In the genomic region with DNA sequence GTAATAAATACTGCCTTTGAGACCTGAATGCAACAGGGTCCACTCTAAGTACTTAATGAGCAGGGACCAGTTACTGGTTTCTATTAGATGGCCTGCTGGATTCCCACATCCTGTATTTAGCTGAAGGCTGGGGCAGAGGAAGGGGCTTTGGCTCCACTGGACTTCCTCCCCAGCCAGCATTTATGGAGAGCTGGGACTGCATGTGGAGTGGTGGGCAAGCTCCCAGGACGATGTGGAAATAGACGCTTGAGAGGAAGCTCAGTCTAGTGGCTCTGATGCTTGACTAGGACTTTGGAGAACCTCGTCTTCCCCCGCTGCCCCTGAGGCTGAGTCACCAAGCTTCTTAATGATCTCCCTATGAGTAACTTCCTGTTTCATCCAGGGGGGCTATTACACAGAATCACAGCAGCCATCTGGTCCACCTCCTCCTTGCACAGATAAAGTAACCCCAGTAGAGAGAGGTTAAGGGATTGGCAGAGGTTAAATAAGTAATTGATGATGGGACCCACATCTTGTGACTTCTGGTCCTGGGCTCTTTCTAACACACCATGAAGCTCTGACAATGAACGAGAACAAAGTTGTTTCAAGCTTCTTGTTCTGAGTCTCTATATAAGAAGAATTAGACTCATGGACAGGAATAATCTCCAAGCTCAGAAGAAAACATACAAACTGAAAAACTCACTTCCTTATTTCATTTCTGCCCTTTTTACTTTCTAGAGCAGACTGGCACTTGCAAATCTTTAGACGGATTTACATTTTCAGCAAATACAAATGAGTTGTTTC, we compare ENCODE assay signal across 1 cellular context.
TF ChIP-seq lines count a peak whose summit lies in the region.

No MANE protein-coding gene starts in this region.

TF ChIP-seq in K562, 482 proteins besides CTCF, POLR2A, EP300 and RAD21 (continued from another document and continues in another):
- TF ChIP-seq, protein P1, sequence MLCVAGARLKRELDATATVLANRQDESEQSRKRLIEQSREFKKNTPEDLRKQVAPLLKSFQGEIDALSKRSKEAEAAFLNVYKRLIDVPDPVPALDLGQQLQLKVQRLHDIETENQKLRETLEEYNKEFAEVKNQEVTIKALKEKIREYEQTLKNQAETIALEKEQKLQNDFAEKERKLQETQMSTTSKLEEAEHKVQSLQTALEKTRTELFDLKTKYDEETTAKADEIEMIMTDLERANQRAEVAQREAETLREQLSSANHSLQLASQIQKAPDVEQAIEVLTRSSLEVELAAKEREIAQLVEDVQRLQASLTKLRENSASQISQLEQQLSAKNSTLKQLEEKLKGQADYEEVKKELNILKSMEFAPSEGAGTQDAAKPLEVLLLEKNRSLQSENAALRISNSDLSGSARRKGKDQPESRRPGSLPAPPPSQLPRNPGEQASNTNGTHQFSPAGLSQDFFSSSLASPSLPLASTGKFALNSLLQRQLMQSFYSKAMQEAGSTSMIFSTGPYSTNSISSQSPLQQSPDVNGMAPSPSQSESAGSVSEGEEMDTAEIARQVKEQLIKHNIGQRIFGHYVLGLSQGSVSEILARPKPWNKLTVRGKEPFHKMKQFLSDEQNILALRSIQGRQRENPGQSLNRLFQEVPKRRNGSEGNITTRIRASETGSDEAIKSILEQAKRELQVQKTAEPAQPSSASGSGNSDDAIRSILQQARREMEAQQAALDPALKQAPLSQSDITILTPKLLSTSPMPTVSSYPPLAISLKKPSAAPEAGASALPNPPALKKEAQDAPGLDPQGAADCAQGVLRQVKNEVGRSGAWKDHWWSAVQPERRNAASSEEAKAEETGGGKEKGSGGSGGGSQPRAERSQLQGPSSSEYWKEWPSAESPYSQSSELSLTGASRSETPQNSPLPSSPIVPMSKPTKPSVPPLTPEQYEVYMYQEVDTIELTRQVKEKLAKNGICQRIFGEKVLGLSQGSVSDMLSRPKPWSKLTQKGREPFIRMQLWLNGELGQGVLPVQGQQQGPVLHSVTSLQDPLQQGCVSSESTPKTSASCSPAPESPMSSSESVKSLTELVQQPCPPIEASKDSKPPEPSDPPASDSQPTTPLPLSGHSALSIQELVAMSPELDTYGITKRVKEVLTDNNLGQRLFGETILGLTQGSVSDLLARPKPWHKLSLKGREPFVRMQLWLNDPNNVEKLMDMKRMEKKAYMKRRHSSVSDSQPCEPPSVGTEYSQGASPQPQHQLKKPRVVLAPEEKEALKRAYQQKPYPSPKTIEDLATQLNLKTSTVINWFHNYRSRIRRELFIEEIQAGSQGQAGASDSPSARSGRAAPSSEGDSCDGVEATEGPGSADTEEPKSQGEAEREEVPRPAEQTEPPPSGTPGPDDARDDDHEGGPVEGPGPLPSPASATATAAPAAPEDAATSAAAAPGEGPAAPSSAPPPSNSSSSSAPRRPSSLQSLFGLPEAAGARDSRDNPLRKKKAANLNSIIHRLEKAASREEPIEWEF (CRISPR knock-in tag; IDR thresholded peaks at IDR 0.05): no peak
- TF ChIP-seq, protein P2, sequence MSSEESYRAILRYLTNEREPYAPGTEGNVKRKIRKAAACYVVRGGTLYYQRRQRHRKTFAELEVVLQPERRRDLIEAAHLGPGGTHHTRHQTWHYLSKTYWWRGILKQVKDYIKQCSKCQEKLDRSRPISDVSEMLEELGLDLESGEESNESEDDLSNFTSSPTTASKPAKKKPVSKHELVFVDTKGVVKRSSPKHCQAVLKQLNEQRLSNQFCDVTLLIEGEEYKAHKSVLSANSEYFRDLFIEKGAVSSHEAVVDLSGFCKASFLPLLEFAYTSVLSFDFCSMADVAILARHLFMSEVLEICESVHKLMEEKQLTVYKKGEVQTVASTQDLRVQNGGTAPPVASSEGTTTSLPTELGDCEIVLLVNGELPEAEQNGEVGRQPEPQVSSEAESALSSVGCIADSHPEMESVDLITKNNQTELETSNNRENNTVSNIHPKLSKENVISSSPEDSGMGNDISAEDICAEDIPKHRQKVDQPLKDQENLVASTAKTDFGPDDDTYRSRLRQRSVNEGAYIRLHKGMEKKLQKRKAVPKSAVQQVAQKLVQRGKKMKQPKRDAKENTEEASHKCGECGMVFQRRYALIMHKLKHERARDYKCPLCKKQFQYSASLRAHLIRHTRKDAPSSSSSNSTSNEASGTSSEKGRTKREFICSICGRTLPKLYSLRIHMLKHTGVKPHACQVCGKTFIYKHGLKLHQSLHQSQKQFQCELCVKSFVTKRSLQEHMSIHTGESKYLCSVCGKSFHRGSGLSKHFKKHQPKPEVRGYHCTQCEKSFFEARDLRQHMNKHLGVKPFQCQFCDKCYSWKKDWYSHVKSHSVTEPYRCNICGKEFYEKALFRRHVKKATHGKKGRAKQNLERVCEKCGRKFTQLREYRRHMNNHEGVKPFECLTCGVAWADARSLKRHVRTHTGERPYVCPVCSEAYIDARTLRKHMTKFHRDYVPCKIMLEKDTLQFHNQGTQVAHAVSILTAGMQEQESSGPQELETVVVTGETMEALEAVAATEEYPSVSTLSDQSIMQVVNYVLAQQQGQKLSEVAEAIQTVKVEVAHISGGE (CRISPR knock-in tag; IDR thresholded peaks at IDR 0.05): no peak
- peak; percentile 34; the same call in 1 of the 2 replicates for TF ChIP-seq NFIC (IDR thresholded peaks at IDR 0.05)
- TF ChIP-seq POLR2H (tag; IDR thresholded peaks at IDR 0.05; ENCODE audit: low read depth): no peak
- TF ChIP-seq, protein P3, sequence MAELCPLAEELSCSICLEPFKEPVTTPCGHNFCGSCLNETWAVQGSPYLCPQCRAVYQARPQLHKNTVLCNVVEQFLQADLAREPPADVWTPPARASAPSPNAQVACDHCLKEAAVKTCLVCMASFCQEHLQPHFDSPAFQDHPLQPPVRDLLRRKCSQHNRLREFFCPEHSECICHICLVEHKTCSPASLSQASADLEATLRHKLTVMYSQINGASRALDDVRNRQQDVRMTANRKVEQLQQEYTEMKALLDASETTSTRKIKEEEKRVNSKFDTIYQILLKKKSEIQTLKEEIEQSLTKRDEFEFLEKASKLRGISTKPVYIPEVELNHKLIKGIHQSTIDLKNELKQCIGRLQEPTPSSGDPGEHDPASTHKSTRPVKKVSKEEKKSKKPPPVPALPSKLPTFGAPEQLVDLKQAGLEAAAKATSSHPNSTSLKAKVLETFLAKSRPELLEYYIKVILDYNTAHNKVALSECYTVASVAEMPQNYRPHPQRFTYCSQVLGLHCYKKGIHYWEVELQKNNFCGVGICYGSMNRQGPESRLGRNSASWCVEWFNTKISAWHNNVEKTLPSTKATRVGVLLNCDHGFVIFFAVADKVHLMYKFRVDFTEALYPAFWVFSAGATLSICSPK (IDR thresholded peaks at IDR 0.05; ENCODE audit: borderline replicate concordance): no peak
- no peak for TF ChIP-seq TAF9B (IDR thresholded peaks at IDR 0.05; ENCODE audit: partially characterized antibody)
- TF ChIP-seq, protein P4, sequence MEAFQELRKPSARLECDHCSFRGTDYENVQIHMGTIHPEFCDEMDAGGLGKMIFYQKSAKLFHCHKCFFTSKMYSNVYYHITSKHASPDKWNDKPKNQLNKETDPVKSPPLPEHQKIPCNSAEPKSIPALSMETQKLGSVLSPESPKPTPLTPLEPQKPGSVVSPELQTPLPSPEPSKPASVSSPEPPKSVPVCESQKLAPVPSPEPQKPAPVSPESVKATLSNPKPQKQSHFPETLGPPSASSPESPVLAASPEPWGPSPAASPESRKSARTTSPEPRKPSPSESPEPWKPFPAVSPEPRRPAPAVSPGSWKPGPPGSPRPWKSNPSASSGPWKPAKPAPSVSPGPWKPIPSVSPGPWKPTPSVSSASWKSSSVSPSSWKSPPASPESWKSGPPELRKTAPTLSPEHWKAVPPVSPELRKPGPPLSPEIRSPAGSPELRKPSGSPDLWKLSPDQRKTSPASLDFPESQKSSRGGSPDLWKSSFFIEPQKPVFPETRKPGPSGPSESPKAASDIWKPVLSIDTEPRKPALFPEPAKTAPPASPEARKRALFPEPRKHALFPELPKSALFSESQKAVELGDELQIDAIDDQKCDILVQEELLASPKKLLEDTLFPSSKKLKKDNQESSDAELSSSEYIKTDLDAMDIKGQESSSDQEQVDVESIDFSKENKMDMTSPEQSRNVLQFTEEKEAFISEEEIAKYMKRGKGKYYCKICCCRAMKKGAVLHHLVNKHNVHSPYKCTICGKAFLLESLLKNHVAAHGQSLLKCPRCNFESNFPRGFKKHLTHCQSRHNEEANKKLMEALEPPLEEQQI (IDR thresholded peaks at IDR 0.05): no peak
- TF ChIP-seq, protein P5, sequence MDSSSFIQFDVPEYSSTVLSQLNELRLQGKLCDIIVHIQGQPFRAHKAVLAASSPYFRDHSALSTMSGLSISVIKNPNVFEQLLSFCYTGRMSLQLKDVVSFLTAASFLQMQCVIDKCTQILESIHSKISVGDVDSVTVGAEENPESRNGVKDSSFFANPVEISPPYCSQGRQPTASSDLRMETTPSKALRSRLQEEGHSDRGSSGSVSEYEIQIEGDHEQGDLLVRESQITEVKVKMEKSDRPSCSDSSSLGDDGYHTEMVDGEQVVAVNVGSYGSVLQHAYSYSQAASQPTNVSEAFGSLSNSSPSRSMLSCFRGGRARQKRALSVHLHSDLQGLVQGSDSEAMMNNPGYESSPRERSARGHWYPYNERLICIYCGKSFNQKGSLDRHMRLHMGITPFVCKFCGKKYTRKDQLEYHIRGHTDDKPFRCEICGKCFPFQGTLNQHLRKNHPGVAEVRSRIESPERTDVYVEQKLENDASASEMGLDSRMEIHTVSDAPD (CRISPR knock-in tag; IDR thresholded peaks at IDR 0.05): no peak
- TF ChIP-seq, protein P6, sequence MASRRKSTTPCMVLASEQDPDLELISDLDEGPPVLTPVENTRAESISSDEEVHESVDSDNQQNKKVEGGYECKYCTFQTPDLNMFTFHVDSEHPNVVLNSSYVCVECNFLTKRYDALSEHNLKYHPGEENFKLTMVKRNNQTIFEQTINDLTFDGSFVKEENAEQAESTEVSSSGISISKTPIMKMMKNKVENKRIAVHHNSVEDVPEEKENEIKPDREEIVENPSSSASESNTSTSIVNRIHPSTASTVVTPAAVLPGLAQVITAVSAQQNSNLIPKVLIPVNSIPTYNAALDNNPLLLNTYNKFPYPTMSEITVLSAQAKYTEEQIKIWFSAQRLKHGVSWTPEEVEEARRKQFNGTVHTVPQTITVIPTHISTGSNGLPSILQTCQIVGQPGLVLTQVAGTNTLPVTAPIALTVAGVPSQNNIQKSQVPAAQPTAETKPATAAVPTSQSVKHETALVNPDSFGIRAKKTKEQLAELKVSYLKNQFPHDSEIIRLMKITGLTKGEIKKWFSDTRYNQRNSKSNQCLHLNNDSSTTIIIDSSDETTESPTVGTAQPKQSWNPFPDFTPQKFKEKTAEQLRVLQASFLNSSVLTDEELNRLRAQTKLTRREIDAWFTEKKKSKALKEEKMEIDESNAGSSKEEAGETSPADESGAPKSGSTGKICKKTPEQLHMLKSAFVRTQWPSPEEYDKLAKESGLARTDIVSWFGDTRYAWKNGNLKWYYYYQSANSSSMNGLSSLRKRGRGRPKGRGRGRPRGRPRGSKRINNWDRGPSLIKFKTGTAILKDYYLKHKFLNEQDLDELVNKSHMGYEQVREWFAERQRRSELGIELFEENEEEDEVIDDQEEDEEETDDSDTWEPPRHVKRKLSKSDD (conservative IDR thresholded peaks at IDR 0.05; ENCODE audit: low read length): no peak
- no peak for TF ChIP-seq RBM17 (IDR thresholded peaks at IDR 0.05; ENCODE audit: borderline replicate concordance, low read depth, low read length)
- TF ChIP-seq BHLHE40 (IDR thresholded peaks at IDR 0.05; ENCODE audit: low read length): no peak
- TF ChIP-seq ZNF324 (CRISPR knock-in tag; IDR thresholded peaks at IDR 0.05): no peak
- TF ChIP-seq, protein P7, sequence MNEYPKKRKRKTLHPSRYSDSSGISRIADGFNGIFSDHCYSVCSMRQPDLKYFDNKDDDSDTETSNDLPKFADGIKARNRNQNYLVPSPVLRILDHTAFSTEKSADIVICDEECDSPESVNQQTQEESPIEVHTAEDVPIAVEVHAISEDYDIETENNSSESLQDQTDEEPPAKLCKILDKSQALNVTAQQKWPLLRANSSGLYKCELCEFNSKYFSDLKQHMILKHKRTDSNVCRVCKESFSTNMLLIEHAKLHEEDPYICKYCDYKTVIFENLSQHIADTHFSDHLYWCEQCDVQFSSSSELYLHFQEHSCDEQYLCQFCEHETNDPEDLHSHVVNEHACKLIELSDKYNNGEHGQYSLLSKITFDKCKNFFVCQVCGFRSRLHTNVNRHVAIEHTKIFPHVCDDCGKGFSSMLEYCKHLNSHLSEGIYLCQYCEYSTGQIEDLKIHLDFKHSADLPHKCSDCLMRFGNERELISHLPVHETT (CRISPR knock-in tag; conservative IDR thresholded peaks at IDR 0.05 in 1 of 2, IDR thresholded peaks at IDR 0.05 in 1 of 2): no peak
- no peak for TF ChIP-seq ZNF764 (CRISPR knock-in tag; IDR thresholded peaks at IDR 0.05; ENCODE audit: low read depth)
- no peak for TF ChIP-seq DNMT1 (IDR thresholded peaks at IDR 0.05)
- TF ChIP-seq, protein P8, sequence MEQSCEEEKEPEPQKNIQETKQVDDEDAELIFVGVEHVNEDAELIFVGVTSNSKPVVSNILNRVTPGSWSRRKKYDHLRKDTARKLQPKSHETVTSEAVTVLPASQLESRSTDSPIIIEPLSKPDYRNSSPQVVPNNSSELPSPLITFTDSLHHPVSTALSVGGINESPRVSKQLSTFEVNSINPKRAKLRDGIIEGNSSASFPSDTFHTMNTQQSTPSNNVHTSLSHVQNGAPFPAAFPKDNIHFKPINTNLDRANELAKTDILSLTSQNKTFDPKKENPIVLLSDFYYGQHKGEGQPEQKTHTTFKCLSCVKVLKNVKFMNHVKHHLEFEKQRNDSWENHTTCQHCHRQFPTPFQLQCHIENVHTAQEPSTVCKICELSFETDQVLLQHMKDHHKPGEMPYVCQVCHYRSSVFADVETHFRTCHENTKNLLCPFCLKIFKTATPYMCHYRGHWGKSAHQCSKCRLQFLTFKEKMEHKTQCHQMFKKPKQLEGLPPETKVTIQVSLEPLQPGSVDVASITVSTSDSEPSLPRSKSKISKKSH (CRISPR knock-in tag; IDR thresholded peaks at IDR 0.05): no peak
- TF ChIP-seq ZNF444 (CRISPR knock-in tag; IDR thresholded peaks at IDR 0.05): no peak
- TF ChIP-seq NRF1 (conservative IDR thresholded peaks at IDR 0.05 in 1 of 2, IDR thresholded peaks at IDR 0.05 in 1 of 2): no peak
- no peak for TF ChIP-seq ASH1L (IDR thresholded peaks at IDR 0.05; ENCODE audit: borderline replicate concordance, low read depth, partially characterized antibody)
- TF ChIP-seq ARNT (IDR thresholded peaks at IDR 0.05): no peak
- TF ChIP-seq PML (IDR thresholded peaks at IDR 0.05; ENCODE audit: low read length): no peak
